ENCODE assay signal across 19 cellular contexts in the genomic region with DNA sequence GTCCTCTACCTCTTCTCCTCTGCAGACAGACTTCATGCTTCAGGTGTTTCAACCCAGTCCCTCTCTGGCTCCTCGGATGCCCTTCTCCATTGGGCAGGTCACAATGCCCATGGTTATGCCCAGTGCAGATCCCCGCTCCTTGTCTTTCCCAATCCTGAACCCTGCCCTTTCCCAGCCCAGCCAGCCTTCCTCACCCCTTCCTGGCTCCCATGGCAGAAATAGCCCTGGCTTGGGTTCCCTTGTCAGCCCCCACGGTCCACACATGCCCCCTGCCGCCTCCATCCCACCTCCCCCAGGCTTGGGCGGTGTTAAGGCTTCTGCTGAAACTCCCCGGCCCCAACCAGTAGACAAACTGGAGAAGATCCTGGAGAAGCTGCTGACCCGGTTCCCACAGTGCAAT. TPM values are rescaled to one million over a fixed set of nuclear protein-coding genes. Genes with fewer than 3 reads are reported as not detected.
DNase-seq lines count a peak whose midpoint lies in the region; ATAC-seq and TF ChIP-seq lines count a peak whose summit lies in the region.
"Had no signal": no experiment of that assay in that cellular context is flagged by ENCODE, and none has a peak within 500 bp of the region (broad histone marks: within the 10 kb centered on the region; RNA-seq: fewer than 3 reads in every experiment).

No MANE protein-coding gene starts in this region.

- in situ Hi-C loops in transverse colon (cut with MboI; ENCODE audit: low pct_ligation_motif_present in 1 of 4, low pct_unique_long_range_greater_than_20kb in 1 of 4, low sequenced_read_pairs in 3 of 4) = no loop called here

- TF ChIP-seq CTCF in RWPE1 (conservative IDR thresholded peaks at IDR 0.05; ENCODE audit: low read depth) (no peak), osteocyte (IDR thresholded peaks at IDR 0.05) (no peak), transverse colon (IDR thresholded peaks at IDR 0.05) (no peak)

- no peaks in the 10 kb centered on the region for H3K9me3 ChIP-seq in CD8-positive, alpha-beta memory T cell (ENCODE audit: low read length)
- H3K9me3 ChIP-seq in transverse colon = no peaks in the 10 kb centered on the region
- H3K9me3 ChIP-seq: adrenal gland had no signal

- H3K9me3 Mint-ChIP-seq in CD8-positive, alpha-beta memory T cell = no peaks in the 10 kb centered on the region
- H3K9me3 Mint-ChIP-seq in effector memory CD8-positive, alpha-beta T cell = no peaks in the 10 kb centered on the region
- H3K9me3 Mint-ChIP-seq in osteocyte (ENCODE audit: unreplicated experiment) = no peaks in the 10 kb centered on the region
- H3K9me3 Mint-ChIP-seq: activated T-helper 2 cell treated with anti-CD3 and anti-CD28 coated beads, Interferon-gamma antibody, Interleukin-2, Interleukin-4, amounts not matched to agents 10 μg/mL and 5 μg/mL and 100 μg/mL, durations not matched to agents 14 hours and 24 hours and 36 hours; stimulated activated naive B cell treated with anti-CD40 and anti-IgM and Interleukin-4, amounts not matched to agents 10 μg/mL and 1 μg/mL and 100 μg/mL, for 72 hours had no signal

- peaks cover 49 to 69% (median 68%) of the 10 kb centered on the region in 3 donors for H3K4me1 Mint-ChIP-seq in CD8-positive, alpha-beta memory T cell
- H3K4me1 Mint-ChIP-seq in effector memory CD8-positive, alpha-beta T cell (ENCODE audit: low read depth in 2 of 2) = peaks cover 16 to 22% of the 10 kb centered on the region in 2 donors
- peaks cover 26% of the 10 kb centered on the region for H3K4me1 Mint-ChIP-seq in osteocyte (ENCODE audit: unreplicated experiment)
- H3K4me1 Mint-ChIP-seq: stimulated activated naive B cell treated with anti-CD40 and anti-IgM and Interleukin-4, amounts not matched to agents 10 μg/mL and 1 μg/mL and 100 μg/mL, for 72 hours had no signal

- no peak for DNase-seq in CD8-positive, alpha-beta memory T cell
- DNase-seq in RWPE1 (ENCODE audit: low spot score) = no peak
- no peak for DNase-seq in effector memory CD8-positive, alpha-beta T cell
- DNase-seq in osteocyte (ENCODE audit: extremely low spot score, unreplicated experiment) = no peak
- DNase-seq in DMS 273 treated with DMSO at 0.1 percent for 48 hours (lab: John Stamatoyannopoulos, UW) = no peak
- DNase-seq in transverse colon = no peak
- DNase-seq: activated CD4-positive, CD25-positive, alpha-beta regulatory T cell; Karpas-422; NCI-H1105 treated with DMSO at 0.1 percent for 48 hours; NCI-H2107; NCI-H526; right cardiac atrium; SHP77; stimulated activated naive B cell treated with anti-CD40 and anti-IgM and Interleukin-4, amounts not matched to agents 10 μg/mL and 1 μg/mL and 100 μg/mL, for 72 hours; T-helper 9 cell had no signal

- peaks cover 4 to 64% (median 34%) of the 10 kb centered on the region in 3 donors for H3K36me3 Mint-ChIP-seq in CD8-positive, alpha-beta memory T cell
- peaks cover 35% of the 10 kb centered on the region for H3K36me3 Mint-ChIP-seq in effector memory CD8-positive, alpha-beta T cell (ENCODE audit: insufficient read depth)
- peaks cover 46% of the 10 kb centered on the region for H3K36me3 Mint-ChIP-seq in osteocyte (ENCODE audit: unreplicated experiment)

- intact Hi-C loops in transverse colon (cut with DNase I; ENCODE audit: low total_unique reads) = no loop called here

- 96 to 100% methylated on average over 2 to 7 of the region's 7 CpGs for WGBS in transverse colon (ENCODE audit: low coverage in 1 of 2), 2 donors

- H3K27ac ChIP-seq in CD8-positive, alpha-beta memory T cell (ENCODE audit: low read depth, low read length) = no peak overlapping the region
- H3K27ac ChIP-seq in RWPE1 (peak overlapping the region; percentile 60; the same call in 1 of the 2 replicates), transverse colon (no peak overlapping the region)

- TF ChIP-seq POLR2A in transverse colon (IDR thresholded peaks at IDR 0.05) = no peak

- H3K27me3 Mint-ChIP-seq in CD8-positive, alpha-beta memory T cell = no peaks in the 10 kb centered on the region
- H3K27me3 Mint-ChIP-seq in effector memory CD8-positive, alpha-beta T cell = no peaks in the 10 kb centered on the region
- no peaks in the 10 kb centered on the region for H3K27me3 Mint-ChIP-seq in osteocyte (ENCODE audit: unreplicated experiment)
- H3K27me3 Mint-ChIP-seq: stimulated activated naive B cell treated with anti-CD40 and anti-IgM and Interleukin-4, amounts not matched to agents 10 μg/mL and 1 μg/mL and 100 μg/mL, for 72 hours had no signal

- no peaks in the 10 kb centered on the region for H3K27me3 ChIP-seq in CD8-positive, alpha-beta memory T cell (ENCODE audit: insufficient read depth, low read length, poor library complexity, severe bottlenecking)
- no peaks in the 10 kb centered on the region for H3K27me3 ChIP-seq in transverse colon
- H3K27me3 ChIP-seq: adrenal gland had no signal

- no peaks in the 10 kb centered on the region for H3K4me1 ChIP-seq in CD8-positive, alpha-beta memory T cell (ENCODE audit: insufficient read depth, low read length)
- H3K4me1 ChIP-seq in transverse colon = no peaks in the 10 kb centered on the region
- H3K4me1 ChIP-seq: adrenal gland had no signal

- no peak overlapping the region for H3K4me3 ChIP-seq in CD8-positive, alpha-beta memory T cell (ENCODE audit: low read length)
- no peak overlapping the region for H3K4me3 ChIP-seq in transverse colon
- H3K4me3 ChIP-seq: adrenal gland had no signal

- peaks cover 13% of the 10 kb centered on the region for H3K36me3 ChIP-seq in CD8-positive, alpha-beta memory T cell (ENCODE audit: insufficient read depth, low read length)
- peaks cover 0 to 56% (median 16%) of the 10 kb centered on the region in 4 donors for H3K36me3 ChIP-seq in transverse colon

- peak overlapping the region in 6 of 7 donors; percentile 49 to 84 (median 78) for H3K4me3 Mint-ChIP-seq in CD8-positive, alpha-beta memory T cell
- H3K4me3 Mint-ChIP-seq in effector memory CD8-positive, alpha-beta T cell = peak overlapping the region; percentile 68 to 76
- no peak overlapping the region for H3K4me3 Mint-ChIP-seq in osteocyte (ENCODE audit: unreplicated experiment)
- H3K4me3 Mint-ChIP-seq: stimulated activated naive B cell treated with anti-CD40 and anti-IgM and Interleukin-4, amounts not matched to agents 10 μg/mL and 1 μg/mL and 100 μg/mL, for 72 hours had no signal

- no peak for ATAC-seq in effector memory CD8-positive, alpha-beta T cell (replicated peaks)
- ATAC-seq in HG03139 (IDR thresholded peaks at IDR 0.05; ENCODE audit: unreplicated experiment) (no peak), HG02938 (IDR thresholded peaks at IDR 0.05; ENCODE audit: unreplicated experiment) (no peak)
- ATAC-seq: stimulated activated naive B cell treated with anti-CD40 and anti-IgM and Interleukin-4, amounts not matched to agents 10 μg/mL and 1 μg/mL and 100 μg/mL, for 72 hours had no signal

- CTCF ChIA-PET in CD8-positive, alpha-beta memory T cell (lab: Charles Lee) = no interaction called here
- CTCF ChIA-PET in RWPE1 (lab: Yijun Ruan, JAX) = no interaction called here

- POLR2A ChIA-PET in CD8-positive, alpha-beta memory T cell (lab: Charles Lee) = no interaction called here
- POLR2A ChIA-PET in RWPE1 (lab: Yijun Ruan, JAX; ENCODE audit: low non-redundant PET) = no interaction called here

- TF ChIP-seq EP300 in transverse colon (IDR thresholded peaks at IDR 0.05; ENCODE audit: low read depth) = no peak

- H3K27ac Mint-ChIP-seq in CD8-positive, alpha-beta memory T cell = peak overlapping the region in 6 of 8 donors; percentile 20 to 84 (median 72)
- peak overlapping the region; percentile 62 to 86 for H3K27ac Mint-ChIP-seq in effector memory CD8-positive, alpha-beta T cell
- peak overlapping the region; percentile 79 for H3K27ac Mint-ChIP-seq in osteocyte (ENCODE audit: unreplicated experiment)
- H3K27ac Mint-ChIP-seq: activated T-helper 2 cell treated with anti-CD3 and anti-CD28 coated beads, Interferon-gamma antibody, Interleukin-2, Interleukin-4, amounts not matched to agents 10 μg/mL and 5 μg/mL and 100 μg/mL, durations not matched to agents 14 hours and 24 hours and 36 hours; stimulated activated naive B cell treated with anti-CD40 and anti-IgM and Interleukin-4, amounts not matched to agents 10 μg/mL and 1 μg/mL and 100 μg/mL, for 72 hours had no signal

RNA-seq across cellular contexts. Expression of gene BACE1-AS, which starts 9.3 kb away (rescaled TPM):
- total RNA-seq in CD8-positive, alpha-beta memory T cell = 1 to 10 TPM; 3.8 to 4.5 TPM
- 1.3 TPM for polyA plus RNA-seq in CD8-positive, alpha-beta memory T cell
- total RNA-seq in osteocyte (8.3 and 10.9 TPM in 2 replicates), transverse colon (10 to 100 TPM in 1 of 4 donors, 1 to 10 TPM in 3; 5.1 to 10.1 (median 6.7) TPM)

RNA-seq across cellular contexts. Expression of gene BACE1, which starts 34.2 kb away (rescaled TPM):
- 1 to 10 TPM; 2.5 to 2.9 TPM for total RNA-seq in CD8-positive, alpha-beta memory T cell
- 2.0 TPM for polyA plus RNA-seq in CD8-positive, alpha-beta memory T cell
- total RNA-seq in osteocyte = 74.8 and 75.0 TPM in 2 replicates
- 1 to 10 TPM; 6.0 to 6.7 (median 6.5) TPM for total RNA-seq in transverse colon

RNA-seq across cellular contexts. Expression of gene CEP164, which starts 45.8 kb away (rescaled TPM):
- total RNA-seq in CD8-positive, alpha-beta memory T cell = 10 to 100 TPM; 34.6 to 40.5 TPM
- polyA plus RNA-seq in CD8-positive, alpha-beta memory T cell = 25.7 TPM
- total RNA-seq in osteocyte = 40.1 and 42.0 TPM in 2 replicates
- 10 to 100 TPM in 3 of 4 donors, 1 to 10 TPM in 1; 10.0 to 20.2 (median 15.4) TPM for total RNA-seq in transverse colon

RNA-seq across cellular contexts. Expression of gene RNF214, which starts 49.4 kb away (rescaled TPM):
- 10 to 100 TPM; 25.1 to 25.3 TPM for total RNA-seq in CD8-positive, alpha-beta memory T cell
- polyA plus RNA-seq in CD8-positive, alpha-beta memory T cell = 35.0 TPM
- total RNA-seq in osteocyte (32.8 and 34.2 TPM in 2 replicates), transverse colon (100 to 1,000 TPM in 1 of 4 donors, 10 to 100 TPM in 3; 11.1 to 139 (median 14.5) TPM)

RNA-seq across cellular contexts. Expression of gene PCSK7, which starts 50.0 kb away (rescaled TPM):
- total RNA-seq in CD8-positive, alpha-beta memory T cell = 100 to 1,000 TPM in 1 of 2 experiments, 10 to 100 TPM in 1; 99.6 to 101 TPM
- polyA plus RNA-seq in CD8-positive, alpha-beta memory T cell = 81.7 TPM
- total RNA-seq in osteocyte (57.5 and 65.0 TPM in 2 replicates), transverse colon (100 to 1,000 TPM; 182 to 432 (median 204) TPM)
